ENCODE assay signal across 1 cellular context in genomic region chr16:68298907-68299515, GRCh38.
TF ChIP-seq lines count a peak whose summit lies in the region.

No MANE protein-coding gene starts in this region.

TF ChIP-seq in GM23338, 12 proteins besides CTCF, POLR2A, EP300 and RAD21 (continued from another document):
- TF ChIP-seq ETS1 (IDR thresholded peaks at IDR 0.05) (no peak), POLR2AphosphoS5 (IDR thresholded peaks at IDR 0.05; ENCODE audit: low read depth) (no peak), ZNF114 (CRISPR knock-in tag; IDR thresholded peaks at IDR 0.05) (no peak), ZNF462 (CRISPR knock-in tag; IDR thresholded peaks at IDR 0.05) (no peak), ZNF331 (CRISPR knock-in tag; IDR thresholded peaks at IDR 0.05; ENCODE audit: low read depth) (no peak)
